17 cellular contexts compared by ENCODE assay signal in the genomic region with DNA sequence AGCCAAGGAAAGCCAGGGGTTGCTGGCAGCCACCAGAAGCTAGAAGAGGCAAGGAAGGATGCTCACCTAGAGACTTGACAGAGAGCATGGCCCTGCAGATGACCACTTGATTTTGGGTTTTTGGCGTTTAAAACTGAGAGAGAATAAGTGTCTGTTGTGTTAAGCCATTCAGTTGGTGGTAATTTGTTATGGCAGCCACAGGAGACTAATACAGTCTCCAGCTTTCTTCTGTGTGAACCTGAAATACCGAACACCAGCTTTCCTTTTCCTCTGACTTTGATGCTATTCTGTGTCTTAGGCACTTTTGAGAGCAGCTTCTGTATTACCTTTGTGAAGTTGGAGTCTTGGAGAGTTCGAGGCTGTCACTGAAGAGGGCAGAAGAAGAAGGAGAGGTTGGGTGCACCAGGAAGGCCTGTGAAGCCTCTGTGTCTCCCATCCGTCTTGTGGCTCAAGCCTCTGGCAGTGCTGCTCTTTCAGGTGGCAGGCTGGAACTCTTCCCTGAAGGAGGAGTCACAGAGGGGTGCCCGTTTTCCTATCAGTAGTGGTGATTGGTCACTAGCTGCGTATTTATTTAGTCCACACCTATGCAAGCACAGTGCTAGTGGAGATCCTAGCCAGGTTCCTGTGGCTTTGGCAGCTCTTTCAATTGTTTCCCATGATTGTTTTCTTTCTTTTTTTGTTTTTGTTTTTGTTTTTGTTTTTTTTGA. TPM values are rescaled to one million over a fixed set of nuclear protein-coding genes. Genes with fewer than 3 reads are reported as not detected.
A peak's percentile ranks its signal among the peaks of the same experiment; 100 is the strongest.
DNase-seq lines count a peak whose midpoint lies in the region; ATAC-seq, FAIRE-seq and TF ChIP-seq lines count a peak whose summit lies in the region.
"Had no signal": no experiment of that assay in that cellular context is flagged by ENCODE, and none has a peak within 500 bp of the region (broad histone marks: within the 10 kb centered on the region; RNA-seq: fewer than 3 reads in every experiment).

No MANE protein-coding gene starts in this region.

- ATAC-seq in T-helper 17 cell (no peak), HepG2 (no peak), GM19397 (IDR thresholded peaks at IDR 0.05; ENCODE audit: unreplicated experiment) (no peak)
- ATAC-seq: esophagus mucosa had no signal

- H3K9ac ChIP-seq in HepG2 (ENCODE audit: insufficient read depth, low read depth, low read length): no peak overlapping the region

- H3K27me3 ChIP-seq in left ventricle myocardium inferior (ENCODE audit: low read depth): no peaks in the 10 kb centered on the region
- no peaks in the 10 kb centered on the region; a peak in 2 of 5 replicates for H3K27me3 ChIP-seq in HepG2 (ENCODE audit: control insufficient read depth in 1 of 2, insufficient read depth in 2 of 2, low read length in 2 of 2)
- H3K27me3 ChIP-seq in transverse colon: no peaks in the 10 kb centered on the region
- H3K27me3 ChIP-seq: SJCRH30 had no signal

- H3K36me3 ChIP-seq in left ventricle myocardium inferior: no peaks in the 10 kb centered on the region
- peaks cover 0 to 1% of the 10 kb centered on the region in 2 experiments; a peak in 1 of 5 replicates for H3K36me3 ChIP-seq in HepG2 (replicated peaks in 1 of 2; ENCODE audit: control insufficient read depth in 1 of 2, insufficient read depth in 2 of 2, low read length in 2 of 2)
- H3K36me3 ChIP-seq in transverse colon: no peaks in the 10 kb centered on the region
- H3K36me3 ChIP-seq: SJCRH30 had no signal

- no peaks in the 10 kb centered on the region for H3K27me3 Mint-ChIP-seq in T-helper 17 cell

- peak overlapping the region; percentile 90 for H3K4me2 ChIP-seq in HepG2 (ENCODE audit: low read depth, low read length)

- POLR2A ChIA-PET in HepG2 (lab: Yijun Ruan, JAX): interaction anchor here (5.4 kb wide), 1 partner anchor 10 kb away, joined by 144 read pairs; no protein-coding TSS in a partner anchor

- TF ChIP-seq POLR2A in HepG2 (IDR thresholded peaks at IDR 0.05; ENCODE audit: insufficient read depth in 1 of 2, low read depth in 2 of 2, low read length in 2 of 2) (no peak), transverse colon (IDR thresholded peaks at IDR 0.05) (peak; percentile 10)

- no peak overlapping the region for H3K27ac ChIP-seq in left ventricle myocardium inferior (replicated peaks)
- H3K27ac ChIP-seq in HepG2 (ENCODE audit: extremely low read length, insufficient read depth, low read length): no peak overlapping the region
- H3K27ac ChIP-seq in transverse colon: peak overlapping the region in 3 of 4 donors; percentile 97 to 98 (median 97)
- H3K27ac ChIP-seq: SJCRH30 had no signal

- no peak for FAIRE-seq in HepG2 (lab: Jason Lieb, UNC)

- TF ChIP-seq EP300 in HepG2 (IDR thresholded peaks at IDR 0.05; ENCODE audit: low read depth in 2 of 2, low read length in 2 of 2): no peak
- no peak for TF ChIP-seq EP300 in HepG2 (CRISPR knock-in tag; IDR thresholded peaks at IDR 0.05; ENCODE audit: borderline replicate concordance)
- TF ChIP-seq EP300 in transverse colon (IDR thresholded peaks at IDR 0.05; ENCODE audit: low read depth): no peak

- CTCF ChIA-PET in HepG2 (lab: Yijun Ruan, JAX; ENCODE audit: low intra/inter-chr PET ratio, low total read pairs): no interaction called here

- no TSS peak for BruUV-seq in HepG2 (replicated peaks; lab: Mats Ljungman, UMichigan)

- H3K4me3 ChIP-seq in left ventricle myocardium inferior (no peak overlapping the region), HepG2 (replicated peaks in 1 of 3; ENCODE audit: insufficient read depth in 1 of 3, low read depth in 2 of 3, low read length in 3 of 3) (no peak overlapping the region), transverse colon (no peak overlapping the region)
- H3K4me3 ChIP-seq: SJCRH30 had no signal

- WGBS in HepG2 (ENCODE audit: low lambda C conversion rate): 85% methylated on average over 6 of the region's 6 CpGs
- 76% methylated on average over 6 of the region's 6 CpGs; no CpG with 5 or more reads in 1 of the 2 donors for WGBS in transverse colon (ENCODE audit: low coverage in 1 of 2), 2 donors

- H3K4me1 ChIP-seq in left ventricle myocardium inferior (peaks cover 84% of the 10 kb centered on the region), HepG2 (ENCODE audit: insufficient read depth, low read length) (peaks cover 38% of the 10 kb centered on the region), transverse colon (peaks cover 12 to 59% (median 29%) of the 10 kb centered on the region in 4 donors)

- H3K36me3 Mint-ChIP-seq in T-helper 17 cell (ENCODE audit: low read depth): peaks cover 9% of the 10 kb centered on the region

- TF ChIP-seq CTCF in left ventricle myocardium inferior (IDR thresholded peaks at IDR 0.05; ENCODE audit: borderline replicate concordance): no peak
- no peak for TF ChIP-seq CTCF in HepG2 (CRISPR knock-in tag; IDR thresholded peaks at IDR 0.05)
- TF ChIP-seq CTCF in transverse colon (IDR thresholded peaks at IDR 0.05): no peak

- DNase-seq in cardiac septum (ENCODE audit: low spot score) (peak; percentile 22), left ventricle myocardium inferior (no peak), T-helper 17 cell (no peak), HepG2 (ENCODE audit: low spot score) (no peak), transverse colon (no peak), DMS153 treated with DMSO at 0.1 percent for 48 hours (lab: John Stamatoyannopoulos, UW; ENCODE audit: unreplicated experiment) (no peak), C1 segment of cervical spinal cord (lab: John Stamatoyannopoulos, UW) (no peak)
- DNase-seq: activated gamma-delta T cell; cerebellar nuclear complex; mesenchymal stem cell; NCI-H1105 treated with DMSO at 0.1 percent for 48 hours; NCI-H524 treated with DMSO at 0.1 percent for 48 hours; SJCRH30; stimulated activated CD4-positive, alpha-beta T cell treated with anti-CD3 and anti-CD28 coated beads, Interleukin-4, amount 100 ng/mL, for 1 hour; stimulated activated naive CD4-positive, alpha-beta T cell treated with Interleukin-2 at 50 U/mL for 16 hours had no signal

- peaks cover 72% of the 10 kb centered on the region for H3K79me2 ChIP-seq in HepG2 (ENCODE audit: insufficient read depth, low read length)

- no peak for TF ChIP-seq RAD21 in HepG2 (CRISPR knock-in tag; IDR thresholded peaks at IDR 0.05)

- intact Hi-C loops in cardiac septum (cut with DNase I) (loop anchor here (10.0 kb wide), 1 partner anchor 420 kb away; no protein-coding TSS in a partner anchor), left ventricle myocardium inferior (cut with micrococcal nuclease) (no loop called here), HepG2 (cut with micrococcal nuclease; ENCODE audit: unreplicated experiment) (no loop called here), transverse colon (cut with DNase I; ENCODE audit: low total_unique reads) (no loop called here)

- H2AFZ ChIP-seq in HepG2 (ENCODE audit: low read length): no peak overlapping the region

- in situ Hi-C loops in HepG2 (cut with HindIII; ENCODE audit: extremely low pct_ligation_motif_present, low pct_unique_long_range_greater_than_20kb) (no loop called here), transverse colon (cut with MboI; ENCODE audit: low pct_ligation_motif_present in 1 of 4, low pct_unique_long_range_greater_than_20kb in 1 of 4, low sequenced_read_pairs in 3 of 4) (loop anchor here in 1 of 4 donors (25.0 kb wide), 1 partner anchor 203 kb away; no protein-coding TSS in a partner anchor)

- no peaks in the 10 kb centered on the region for H4K20me1 ChIP-seq in HepG2 (ENCODE audit: insufficient read depth, low read length)

- peak overlapping the region; percentile 97 for H3K4me3 Mint-ChIP-seq in T-helper 17 cell

- peaks cover 62% of the 10 kb centered on the region for H3K4me1 Mint-ChIP-seq in T-helper 17 cell

- H3K9me3 ChIP-seq in left ventricle myocardium inferior (replicated peaks) (no peaks in the 10 kb centered on the region), T-helper 17 cell (ENCODE audit: control insufficient read depth, low read length, poor library complexity, severe bottlenecking) (no peaks in the 10 kb centered on the region), HepG2 (ENCODE audit: low read length) (no peaks in the 10 kb centered on the region), transverse colon (no peaks in the 10 kb centered on the region)
- H3K9me3 ChIP-seq: SJCRH30 had no signal

- peak overlapping the region; percentile 100 for H3K27ac Mint-ChIP-seq in T-helper 17 cell

RNA-seq across cellular contexts. Expression of a gene that starts 2.5 kb away (rescaled TPM):
- 20.1 TPM for total RNA-seq in cardiac septum
- 16.2 TPM for total RNA-seq in left ventricle myocardium inferior
- total RNA-seq in T-helper 17 cell: 10 to 100 TPM; 42.1 to 43.8 TPM
- 17.3 and 17.6 TPM in 2 replicates for total RNA-seq in HepG2 (2016; rRNA removed; fragmentation: Illumina TruSeq; extraction: Trizol)
- 13.6 and 13.8 TPM in 2 replicates for total RNA-seq in HepG2 (2016; cell fraction: cytosol; rRNA removed; fragmentation: Illumina TruSeq; extraction: Trizol; ENCODE audit: low read depth)
- 14.5 and 18.0 TPM in 2 replicates for total RNA-seq in HepG2 (2016; cell fraction: insoluble cytoplasmic fraction; rRNA removed; fragmentation: Illumina TruSeq; extraction: Trizol)
- 15.2 and 19.7 TPM in 2 replicates for total RNA-seq in HepG2 (2016; cell fraction: membrane; rRNA removed; fragmentation: Illumina TruSeq; extraction: Trizol)
- 11.0 and 13.2 TPM in 2 replicates for total RNA-seq in HepG2 (2016; cell fraction: nucleus; rRNA removed; fragmentation: Illumina TruSeq; extraction: Trizol)
- polyA plus RNA-seq in HepG2 (2011; rRNA removed): 17.5 and 18.0 TPM in 2 replicates
- polyA plus RNA-seq in HepG2 (2011; cell fraction: cytosol; rRNA removed): 16.4 and 18.2 TPM in 2 replicates
- 14.2 and 18.7 TPM in 2 replicates for polyA plus RNA-seq in HepG2 (2011; cell fraction: nucleus; rRNA removed)
- polyA plus RNA-seq in HepG2 (2012): 12.4 and 15.2 TPM in 2 replicates
- polyA plus RNA-seq in HepG2 (2016; cell fraction: cytosol; fragmentation: Illumina TruSeq; extraction: Trizol; ENCODE audit: low read depth): 7.7 and 9.5 TPM in 2 replicates
- polyA plus RNA-seq in HepG2 (2016; cell fraction: insoluble cytoplasmic fraction; fragmentation: Illumina TruSeq; extraction: Trizol; ENCODE audit: low read depth): 17.3 and 21.6 TPM in 2 replicates
- 14.3 and 16.8 TPM in 2 replicates for polyA plus RNA-seq in HepG2 (2016; cell fraction: membrane; fragmentation: Illumina TruSeq; extraction: Trizol; ENCODE audit: low read depth)
- 13.4 and 13.5 TPM in 2 replicates for polyA plus RNA-seq in HepG2 (2016; cell fraction: nucleus; fragmentation: Illumina TruSeq; extraction: Trizol; ENCODE audit: insufficient read depth, low read depth)
- 14.2 and 23.5 TPM in 2 replicates for polyA minus RNA-seq in HepG2 (2011; rRNA and poly(A)+ RNA removed; ENCODE audit: low replicate concordance)
- polyA minus RNA-seq in HepG2 (2011; cell fraction: cytosol; rRNA and poly(A)+ RNA removed): 11.9 and 12.0 TPM in 2 replicates
- polyA minus RNA-seq in HepG2 (2011; cell fraction: nucleus; rRNA and poly(A)+ RNA removed): 21.5 and 22.0 TPM in 2 replicates
- total RNA-seq in transverse colon: 100 to 1,000 TPM in 1 of 4 donors, 10 to 100 TPM in 3; 31.2 to 111 (median 41.8) TPM

RNA-seq across cellular contexts. Expression of a gene that starts 26.9 kb away (rescaled TPM):
- total RNA-seq in cardiac septum (60.0 TPM), left ventricle myocardium inferior (76.9 TPM), T-helper 17 cell (100 to 1,000 TPM; 164 to 174 TPM), HepG2 (2016; rRNA removed; fragmentation: Illumina TruSeq; extraction: Trizol) (40.3 and 41.8 TPM in 2 replicates), transverse colon (10 to 100 TPM; 13.7 to 72.2 (median 63.5) TPM)
- 33.8 and 34.8 TPM in 2 replicates for total RNA-seq in HepG2 (2016; cell fraction: cytosol; rRNA removed; fragmentation: Illumina TruSeq; extraction: Trizol; ENCODE audit: low read depth)
- 36.2 and 38.6 TPM in 2 replicates for total RNA-seq in HepG2 (2016; cell fraction: insoluble cytoplasmic fraction; rRNA removed; fragmentation: Illumina TruSeq; extraction: Trizol)
- 63.0 and 65.4 TPM in 2 replicates for total RNA-seq in HepG2 (2016; cell fraction: membrane; rRNA removed; fragmentation: Illumina TruSeq; extraction: Trizol)
- total RNA-seq in HepG2 (2016; cell fraction: nucleus; rRNA removed; fragmentation: Illumina TruSeq; extraction: Trizol): 26.0 and 34.7 TPM in 2 replicates
- 41.9 and 49.5 TPM in 2 replicates for polyA plus RNA-seq in HepG2 (2011; rRNA removed)
- polyA plus RNA-seq in HepG2 (2011; cell fraction: cytosol; rRNA removed): 38.6 and 42.2 TPM in 2 replicates
- polyA plus RNA-seq in HepG2 (2011; cell fraction: nucleus; rRNA removed): 42.7 and 45.1 TPM in 2 replicates
- polyA plus RNA-seq in HepG2 (2012): 38.6 and 44.4 TPM in 2 replicates
- 31.4 and 34.6 TPM in 2 replicates for polyA plus RNA-seq in HepG2 (2016; cell fraction: cytosol; fragmentation: Illumina TruSeq; extraction: Trizol; ENCODE audit: low read depth)
- polyA plus RNA-seq in HepG2 (2016; cell fraction: insoluble cytoplasmic fraction; fragmentation: Illumina TruSeq; extraction: Trizol; ENCODE audit: low read depth): 32.4 and 37.2 TPM in 2 replicates
- 47.9 and 48.5 TPM in 2 replicates for polyA plus RNA-seq in HepG2 (2016; cell fraction: membrane; fragmentation: Illumina TruSeq; extraction: Trizol; ENCODE audit: low read depth)
- 42.2 and 46.3 TPM in 2 replicates for polyA plus RNA-seq in HepG2 (2016; cell fraction: nucleus; fragmentation: Illumina TruSeq; extraction: Trizol; ENCODE audit: insufficient read depth, low read depth)
- 29.1 and 59.9 TPM in 2 replicates for polyA minus RNA-seq in HepG2 (2011; rRNA and poly(A)+ RNA removed; ENCODE audit: low replicate concordance)
- polyA minus RNA-seq in HepG2 (2011; cell fraction: cytosol; rRNA and poly(A)+ RNA removed): 26.6 and 33.8 TPM in 2 replicates
- 39.4 and 41.5 TPM in 2 replicates for polyA minus RNA-seq in HepG2 (2011; cell fraction: nucleus; rRNA and poly(A)+ RNA removed)

Comparison
In these comparisons a context has a peak if more than half of its experiments do, and no peak if none do; other contexts are left out.
1. H3K27ac ChIP-seq: peak in transverse colon (3 of 4); none in left ventricle myocardium inferior (single experiment) and HepG2 (single experiment).